In the genomic region with DNA sequence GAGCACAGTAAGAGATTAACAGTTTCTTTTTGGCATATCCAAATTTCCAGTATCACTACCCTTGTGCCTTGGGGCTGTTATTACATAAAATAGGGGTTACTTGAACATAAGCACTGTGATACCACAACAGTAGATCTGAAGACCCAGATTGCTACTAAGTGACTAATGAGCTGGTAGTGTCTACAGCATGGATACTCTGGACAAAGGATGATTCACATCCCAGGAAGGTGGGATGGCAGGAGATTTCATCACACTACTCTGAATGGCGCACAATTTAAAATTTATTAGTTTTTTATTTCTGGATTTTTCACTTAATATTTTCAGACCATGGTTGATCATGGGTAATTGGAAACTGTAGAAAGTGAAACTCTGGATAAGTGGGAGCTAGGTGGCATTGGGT, we compare ENCODE assay signal across 19 cellular contexts.
DNase-seq lines count a peak whose midpoint lies in the region; ATAC-seq, FAIRE-seq and TF ChIP-seq lines count a peak whose summit lies in the region.
"Had no signal": no experiment of that assay in that cellular context is flagged by ENCODE, and none has a peak within 500 bp of the region (broad histone marks: within the 10 kb centered on the region; RNA-seq: fewer than 3 reads in every experiment).

No MANE protein-coding gene starts in this region.

- no peak overlapping the region for H3K4me3 Mint-ChIP-seq in naive thymus-derived CD8-positive, alpha-beta T cell
- H3K4me3 Mint-ChIP-seq: activated CD4-positive, alpha-beta memory T cell treated with anti-CD3 and anti-CD28 coated beads for 36 hours had no signal

- no peak overlapping the region for H3K27ac ChIP-seq in esophagus muscularis mucosa (replicated peaks in 1 of 4)
- H3K27ac ChIP-seq: body of pancreas, hepatocyte had no signal

- H3K36me3 ChIP-seq in esophagus muscularis mucosa, result no peaks in the 10 kb centered on the region

- no peak overlapping the region for H3K27ac Mint-ChIP-seq in naive thymus-derived CD8-positive, alpha-beta T cell
- H3K27ac Mint-ChIP-seq: activated CD4-positive, alpha-beta memory T cell treated with anti-CD3 and anti-CD28 coated beads for 36 hours had no signal

- TF ChIP-seq EP300 in esophagus muscularis mucosa (IDR thresholded peaks at IDR 0.05), result no peak

- H3K9me3 ChIP-seq in esophagus muscularis mucosa, result no peaks in the 10 kb centered on the region
- H3K9me3 ChIP-seq: body of pancreas had no signal

- 95% methylated on average over 1 of the region's 1 CpG for whole genome bisulfite sequencing in esophagus muscularis mucosa

- no peaks in the 10 kb centered on the region for H3K9me3 Mint-ChIP-seq in naive thymus-derived CD8-positive, alpha-beta T cell
- H3K9me3 Mint-ChIP-seq: activated CD4-positive, alpha-beta memory T cell treated with anti-CD3 and anti-CD28 coated beads for 36 hours had no signal

- no peak overlapping the region for H3K4me3 ChIP-seq in fibroblast of the aortic adventitia (ENCODE audit: low read depth, low read length)
- no peak overlapping the region for H3K4me3 ChIP-seq in esophagus muscularis mucosa
- H3K4me3 ChIP-seq: body of pancreas, hepatocyte had no signal

- TF ChIP-seq CTCF in fibroblast of the aortic adventitia (IDR thresholded peaks at IDR 0.05; ENCODE audit: insufficient read depth, low read length), result no peak
- TF ChIP-seq CTCF in esophagus muscularis mucosa (IDR thresholded peaks at IDR 0.05), result no peak

- H3K27me3 ChIP-seq in esophagus muscularis mucosa, result no peaks in the 10 kb centered on the region
- H3K27me3 ChIP-seq: body of pancreas, hepatocyte had no signal

- intact Hi-C loops in esophagus muscularis mucosa (cut with DNase I), result no loop called here

- no peak for ATAC-seq in naive thymus-derived CD8-positive, alpha-beta T cell
- ATAC-seq: body of pancreas, sciatic nerve had no signal

- TF ChIP-seq POLR2A in esophagus muscularis mucosa (IDR thresholded peaks at IDR 0.05; ENCODE audit: low read depth), result no peak

- peaks cover 0 to 19% (median 3%) of the 10 kb centered on the region in 4 donors for H3K4me1 ChIP-seq in esophagus muscularis mucosa

- POLR2A ChIA-PET in naive thymus-derived CD8-positive, alpha-beta T cell (lab: Charles Lee), result no interaction called here

- peaks cover 0 to 4% (median 0%) of the 10 kb centered on the region in 4 donors for H3K4me1 Mint-ChIP-seq in naive thymus-derived CD8-positive, alpha-beta T cell

- no peak for FAIRE-seq in urothelium cell line (lab: Jason Lieb, UNC)
- FAIRE-seq: endometrium, TTC549 had no signal

- DNase-seq in HPDE6-E6E7 (ENCODE audit: extremely low spot score), result peak; percentile 42
- DNase-seq in SW480 (ENCODE audit: low spot score), result peak; percentile 67
- DNase-seq in fibroblast of the aortic adventitia (ENCODE audit: low read depth), result peak; percentile 69
- peak; percentile 38 for DNase-seq in urothelium cell line (ENCODE audit: low spot score)
- DNase-seq in naive thymus-derived CD8-positive, alpha-beta T cell, result no peak
- no peak for DNase-seq in esophagus muscularis mucosa (ENCODE audit: extremely low spot score)
- no peak for DNase-seq in T1000 (lab: John Stamatoyannopoulos, UW)
- DNase-seq: activated CD4-positive, alpha-beta memory T cell treated with anti-CD3 and anti-CD28 coated beads for 36 hours; body of pancreas; GOT3; Karpas-422; NCI-H1930; NCI-H82; SIG-M5; stimulated activated naive CD4-positive, alpha-beta T cell treated with Interleukin-2 at 50 U/mL for 16 hours had no signal

- no peaks in the 10 kb centered on the region for H3K36me3 Mint-ChIP-seq in naive thymus-derived CD8-positive, alpha-beta T cell
- H3K36me3 Mint-ChIP-seq: activated CD4-positive, alpha-beta memory T cell treated with anti-CD3 and anti-CD28 coated beads for 36 hours had no signal

- H3K27me3 Mint-ChIP-seq in naive thymus-derived CD8-positive, alpha-beta T cell, result no peaks in the 10 kb centered on the region
- H3K27me3 Mint-ChIP-seq: activated CD4-positive, alpha-beta memory T cell treated with anti-CD3 and anti-CD28 coated beads for 36 hours had no signal

Comparison
In these comparisons a context has a peak if more than half of its experiments do, and no peak if none do; other contexts are left out.
1. DNase-seq: peak in HPDE6-E6E7 (single experiment), SW480 (single experiment), fibroblast of the aortic adventitia (single experiment) and urothelium cell line (single experiment); none in naive thymus-derived CD8-positive, alpha-beta T cell (0 of 10), esophagus muscularis mucosa (single experiment) and T1000 (single experiment).